Comparison of ENCODE assay signal across 13 cellular contexts in genomic region chr11:48319813-48320212, GRCh38. TPM values are rescaled to one million over a fixed set of nuclear protein-coding genes. Genes with fewer than 3 reads are reported as not detected.
"Had no signal": no experiment of that assay in that cellular context is flagged by ENCODE, and none has a peak within 500 bp of the region (broad histone marks: within the 10 kb centered on the region; RNA-seq: fewer than 3 reads in every experiment).

No MANE protein-coding gene starts in this region.

RNA-seq across cellular contexts. Expression of gene OR4C3, which starts 4.9 kb away (rescaled TPM):
- total RNA-seq: activated CD4-positive, alpha-beta memory T cell treated with anti-CD3 and anti-CD28 coated beads, Interleukin-2, amount 10 ng/mL, durations not matched to agents 7 days and 5 days; activated CD4-positive, alpha-beta T cell treated with anti-CD3 and anti-CD28 coated beads for 36 hours; activated CD4-positive, alpha-beta T cell treated with anti-CD3 and anti-CD28 coated beads, Interleukin-2, amount 10 ng/mL, durations not matched to agents 7 days and 5 days; activated CD8-positive, alpha-beta memory T cell treated with anti-CD3 and anti-CD28 coated beads, Interleukin-2, amount 10 ng/mL, durations not matched to agents 7 days and 5 days; activated CD8-positive, alpha-beta T cell treated with anti-CD3 and anti-CD28 coated beads, Interleukin-2, amount 10 ng/mL, durations not matched to agents 7 days and 5 days; activated naive CD8-positive, alpha-beta T cell treated with anti-CD3 and anti-CD28 coated beads, Interleukin-2, amount 10 ng/mL, durations not matched to agents 7 days and 5 days; activated T-helper 2 cell treated with anti-CD3 and anti-CD28 coated beads, Interferon-gamma antibody, Interleukin-2, Interleukin-4, amounts not matched to agents 10 μg/mL and 5 μg/mL and 100 μg/mL, durations not matched to agents 14 hours and 24 hours and 36 hours; ascending aorta; body of pancreas; breast epithelium; cardiac muscle cell; chondrocyte; WTC11 had no signal

RNA-seq across cellular contexts. Expression of gene OR4S1, which starts 13.8 kb away (rescaled TPM):
- total RNA-seq: activated CD4-positive, alpha-beta memory T cell treated with anti-CD3 and anti-CD28 coated beads, Interleukin-2, amount 10 ng/mL, durations not matched to agents 7 days and 5 days; activated CD4-positive, alpha-beta T cell treated with anti-CD3 and anti-CD28 coated beads for 36 hours; activated CD4-positive, alpha-beta T cell treated with anti-CD3 and anti-CD28 coated beads, Interleukin-2, amount 10 ng/mL, durations not matched to agents 7 days and 5 days; activated CD8-positive, alpha-beta memory T cell treated with anti-CD3 and anti-CD28 coated beads, Interleukin-2, amount 10 ng/mL, durations not matched to agents 7 days and 5 days; activated CD8-positive, alpha-beta T cell treated with anti-CD3 and anti-CD28 coated beads, Interleukin-2, amount 10 ng/mL, durations not matched to agents 7 days and 5 days; activated naive CD8-positive, alpha-beta T cell treated with anti-CD3 and anti-CD28 coated beads, Interleukin-2, amount 10 ng/mL, durations not matched to agents 7 days and 5 days; activated T-helper 2 cell treated with anti-CD3 and anti-CD28 coated beads, Interferon-gamma antibody, Interleukin-2, Interleukin-4, amounts not matched to agents 10 μg/mL and 5 μg/mL and 100 μg/mL, durations not matched to agents 14 hours and 24 hours and 36 hours; ascending aorta; body of pancreas; breast epithelium; cardiac muscle cell; chondrocyte; WTC11 had no signal

RNA-seq across cellular contexts. Expression of gene OR4C5, which starts 46.5 kb away (rescaled TPM):
- total RNA-seq: activated CD4-positive, alpha-beta memory T cell treated with anti-CD3 and anti-CD28 coated beads, Interleukin-2, amount 10 ng/mL, durations not matched to agents 7 days and 5 days; activated CD4-positive, alpha-beta T cell treated with anti-CD3 and anti-CD28 coated beads for 36 hours; activated CD4-positive, alpha-beta T cell treated with anti-CD3 and anti-CD28 coated beads, Interleukin-2, amount 10 ng/mL, durations not matched to agents 7 days and 5 days; activated CD8-positive, alpha-beta memory T cell treated with anti-CD3 and anti-CD28 coated beads, Interleukin-2, amount 10 ng/mL, durations not matched to agents 7 days and 5 days; activated CD8-positive, alpha-beta T cell treated with anti-CD3 and anti-CD28 coated beads, Interleukin-2, amount 10 ng/mL, durations not matched to agents 7 days and 5 days; activated naive CD8-positive, alpha-beta T cell treated with anti-CD3 and anti-CD28 coated beads, Interleukin-2, amount 10 ng/mL, durations not matched to agents 7 days and 5 days; activated T-helper 2 cell treated with anti-CD3 and anti-CD28 coated beads, Interferon-gamma antibody, Interleukin-2, Interleukin-4, amounts not matched to agents 10 μg/mL and 5 μg/mL and 100 μg/mL, durations not matched to agents 14 hours and 24 hours and 36 hours; ascending aorta; body of pancreas; breast epithelium; cardiac muscle cell; chondrocyte; WTC11 had no signal

RNA-seq across cellular contexts. Expression of gene OR4X1, which starts 56.2 kb away (rescaled TPM):
- total RNA-seq: activated CD4-positive, alpha-beta memory T cell treated with anti-CD3 and anti-CD28 coated beads, Interleukin-2, amount 10 ng/mL, durations not matched to agents 7 days and 5 days; activated CD4-positive, alpha-beta T cell treated with anti-CD3 and anti-CD28 coated beads for 36 hours; activated CD4-positive, alpha-beta T cell treated with anti-CD3 and anti-CD28 coated beads, Interleukin-2, amount 10 ng/mL, durations not matched to agents 7 days and 5 days; activated CD8-positive, alpha-beta memory T cell treated with anti-CD3 and anti-CD28 coated beads, Interleukin-2, amount 10 ng/mL, durations not matched to agents 7 days and 5 days; activated CD8-positive, alpha-beta T cell treated with anti-CD3 and anti-CD28 coated beads, Interleukin-2, amount 10 ng/mL, durations not matched to agents 7 days and 5 days; activated naive CD8-positive, alpha-beta T cell treated with anti-CD3 and anti-CD28 coated beads, Interleukin-2, amount 10 ng/mL, durations not matched to agents 7 days and 5 days; activated T-helper 2 cell treated with anti-CD3 and anti-CD28 coated beads, Interferon-gamma antibody, Interleukin-2, Interleukin-4, amounts not matched to agents 10 μg/mL and 5 μg/mL and 100 μg/mL, durations not matched to agents 14 hours and 24 hours and 36 hours; ascending aorta; body of pancreas; breast epithelium; cardiac muscle cell; chondrocyte; WTC11 had no signal
